18 cellular contexts compared by ENCODE assay signal in genomic region chr2:158413581-158413980, GRCh38. TPM values are rescaled to one million over a fixed set of nuclear protein-coding genes. Genes with fewer than 3 reads are reported as not detected.
DNase-seq lines count a peak whose midpoint lies in the region; ATAC-seq and TF ChIP-seq lines count a peak whose summit lies in the region.
"Had no signal": no experiment of that assay in that cellular context is flagged by ENCODE, and none has a peak within 500 bp of the region (broad histone marks: within the 10 kb centered on the region; RNA-seq: fewer than 3 reads in every experiment).

No MANE protein-coding gene starts in this region.

- ATAC-seq in stimulated activated naive CD8-positive, alpha-beta T cell treated with anti-CD3 and anti-CD28 coated beads, Interleukin-15, amount 100 ng/mL, for 72 hours = no peak
- ATAC-seq in effector memory CD8-positive, alpha-beta T cell (replicated peaks) = no peak
- ATAC-seq in HG03378 (IDR thresholded peaks at IDR 0.05; ENCODE audit: unreplicated experiment) = no peak
- no peak for ATAC-seq in GM21360 (IDR thresholded peaks at IDR 0.05; ENCODE audit: unreplicated experiment)
- ATAC-seq: HCT116 had no signal

- peaks cover 41% of the 10 kb centered on the region for H3K9me3 Mint-ChIP-seq in HFFc6
- H3K9me3 Mint-ChIP-seq in stimulated activated naive CD8-positive, alpha-beta T cell treated with anti-CD3 and anti-CD28 coated beads, Interleukin-15, amount 100 ng/mL, for 72 hours = peaks cover 14 to 31% of the 10 kb centered on the region in 2 donors
- peaks cover 10 to 12% of the 10 kb centered on the region in 2 donors for H3K9me3 Mint-ChIP-seq in effector memory CD8-positive, alpha-beta T cell

- H2AFZ ChIP-seq in ACC112 (ENCODE audit: low read length, unreplicated experiment) = peak overlapping the region; percentile 64

- H3K79me2 ChIP-seq in ACC112 (ENCODE audit: control insufficient read depth, insufficient read depth, low read length, unreplicated experiment) = no peaks in the 10 kb centered on the region

- H3K27ac Mint-ChIP-seq in HFFc6 = peak overlapping the region; percentile 68
- H3K27ac Mint-ChIP-seq in stimulated activated naive CD8-positive, alpha-beta T cell treated with anti-CD3 and anti-CD28 coated beads, Interleukin-15, amount 100 ng/mL, for 72 hours = no peak overlapping the region
- H3K27ac Mint-ChIP-seq in effector memory CD8-positive, alpha-beta T cell = no peak overlapping the region

- no peak for DNase-seq in HFFc6
- peak; percentile 31 for DNase-seq in choroid plexus epithelial cell (ENCODE audit: low read depth)
- DNase-seq in myocyte (ENCODE audit: low read depth) = peak; percentile 16
- DNase-seq in stimulated activated naive CD8-positive, alpha-beta T cell treated with anti-CD3 and anti-CD28 coated beads, Interleukin-15, amount 100 ng/mL, for 72 hours = no peak
- DNase-seq in effector memory CD8-positive, alpha-beta T cell = no peak
- DNase-seq: 8988T, KG1, NCI-H1436, NCI-H2029 treated with DMSO at 0.1 percent for 48 hours, NCI-H2171 treated with DMSO at 0.1 percent for 48 hours, NCI-H748 treated with DMSO at 0.1 percent for 48 hours, RPMI8226, SIG-M5 had no signal

- H3K27me3 ChIP-seq in ACC112 (ENCODE audit: insufficient read depth, low read length) = no peaks in the 10 kb centered on the region

- no peak for TF ChIP-seq CTCF in HFFc6 (IDR thresholded peaks at IDR 0.05)
- no peak for TF ChIP-seq CTCF in choroid plexus epithelial cell (conservative IDR thresholded peaks at IDR 0.05; ENCODE audit: low read depth, low read length)

- H3K27me3 Mint-ChIP-seq in HFFc6 (ENCODE audit: insufficient read depth) = no peaks in the 10 kb centered on the region
- peaks cover 21% of the 10 kb centered on the region for H3K27me3 Mint-ChIP-seq in stimulated activated naive CD8-positive, alpha-beta T cell treated with anti-CD3 and anti-CD28 coated beads, Interleukin-15, amount 100 ng/mL, for 72 hours
- peaks cover 22 to 31% of the 10 kb centered on the region in 2 donors for H3K27me3 Mint-ChIP-seq in effector memory CD8-positive, alpha-beta T cell

- peak overlapping the region; percentile 77 for H3K4me3 Mint-ChIP-seq in HFFc6
- H3K4me3 Mint-ChIP-seq in stimulated activated naive CD8-positive, alpha-beta T cell treated with anti-CD3 and anti-CD28 coated beads, Interleukin-15, amount 100 ng/mL, for 72 hours = no peak overlapping the region
- no peak overlapping the region for H3K4me3 Mint-ChIP-seq in effector memory CD8-positive, alpha-beta T cell

- H3K27ac ChIP-seq in ACC112 (ENCODE audit: low read depth, low read length) = peak overlapping the region; percentile 58
- H3K27ac ChIP-seq: C4-2B had no signal

- H3K36me3 ChIP-seq in ACC112 (ENCODE audit: insufficient read depth, low read length) = no peaks in the 10 kb centered on the region

- peaks cover 52% of the 10 kb centered on the region for H3K4me1 Mint-ChIP-seq in HFFc6 (ENCODE audit: low read depth)
- no peaks in the 10 kb centered on the region for H3K4me1 Mint-ChIP-seq in stimulated activated naive CD8-positive, alpha-beta T cell treated with anti-CD3 and anti-CD28 coated beads, Interleukin-15, amount 100 ng/mL, for 72 hours
- no peaks in the 10 kb centered on the region for H3K4me1 Mint-ChIP-seq in effector memory CD8-positive, alpha-beta T cell (ENCODE audit: low read depth in 2 of 2)

- peaks cover 52% of the 10 kb centered on the region for H3K36me3 Mint-ChIP-seq in HFFc6 (ENCODE audit: low read depth)
- H3K36me3 Mint-ChIP-seq in effector memory CD8-positive, alpha-beta T cell (ENCODE audit: insufficient read depth) = no peaks in the 10 kb centered on the region

- peak overlapping the region; percentile 68 for H3K4me3 ChIP-seq in ACC112 (ENCODE audit: low read depth, low read length)
- no peak overlapping the region for H3K4me3 ChIP-seq in choroid plexus epithelial cell (ENCODE audit: low read depth, low read length)

- peaks cover 23% of the 10 kb centered on the region for H3K4me1 ChIP-seq in ACC112 (ENCODE audit: control insufficient read depth, insufficient read depth, low read length, unreplicated experiment)

RNA-seq across cellular contexts. Expression of gene CCDC148, which starts 43.0 kb away (rescaled TPM):
- total RNA-seq in HFFc6 (2021; fragmentation: NEBNext Ultra II Directional; extraction: Animal tissue kit (Norgen Biotek cat#: 25700)) = 1 to 10 TPM in 2 of 6 experiments, under 1 TPM in 4; 0.66 to 1.3 (median 0.84) TPM
- 0.26 and 0.29 TPM in 2 replicates for total RNA-seq in myocyte
- 1.2 TPM for polyA plus RNA-seq in myocyte (2012)

RNA-seq across cellular contexts. Expression of gene PKP4, which starts 43.2 kb away (rescaled TPM):
- total RNA-seq in HFFc6 (2021; fragmentation: NEBNext Ultra II Directional; extraction: Animal tissue kit (Norgen Biotek cat#: 25700)) = 10 to 100 TPM; 35.9 to 48.9 (median 43.5) TPM
- 31.4 and 35.7 TPM in 2 replicates for total RNA-seq in myocyte
- 32.0 TPM for polyA plus RNA-seq in myocyte (2012)

Comparison
In these comparisons a context has a peak if more than half of its experiments do, and no peak if none do; other contexts are left out.
1. DNase-seq: peak in choroid plexus epithelial cell (single experiment) and myocyte (single experiment); none in HFFc6 (single experiment), stimulated activated naive CD8-positive, alpha-beta T cell treated with anti-CD3 and anti-CD28 coated beads, Interleukin-15, amount 100 ng/mL, for 72 hours (0 of 2) and effector memory CD8-positive, alpha-beta T cell (0 of 3).